ENCODE assay signal across 1 cellular context in genomic region chr3:125003369-125003853, GRCh38.
TF ChIP-seq lines count a peak whose summit lies in the region.

No MANE protein-coding gene starts in this region.

TF ChIP-seq in HepG2, 621 proteins besides CTCF, POLR2A, EP300 and RAD21 (continued from another document and continues in another):
- TF ChIP-seq HNF1B (CRISPR knock-in tag; IDR thresholded peaks at IDR 0.05) (no peak), GATAD1 (CRISPR knock-in tag; IDR thresholded peaks at IDR 0.05) (no peak), ZNF619 (CRISPR knock-in tag; IDR thresholded peaks at IDR 0.05) (peak; percentile 89), ZNF572 (CRISPR knock-in tag; IDR thresholded peaks at IDR 0.05) (no peak), ZNF614 (CRISPR knock-in tag; IDR thresholded peaks at IDR 0.05; ENCODE audit: borderline replicate concordance) (peak; percentile 72), ZSCAN20 (CRISPR knock-in tag; IDR thresholded peaks at IDR 0.05; ENCODE audit: borderline replicate concordance) (no peak), ZNF687 (CRISPR knock-in tag; IDR thresholded peaks at IDR 0.05) (peak; percentile 66), SETDB1 (CRISPR knock-in tag; IDR thresholded peaks at IDR 0.05; ENCODE audit: borderline replicate concordance) (no peak), ZSCAN29 (CRISPR knock-in tag; conservative IDR thresholded peaks at IDR 0.05) (0 out of 2 replicates have a peak, but pooled peaks have one; percentile 52), GMEB2 (CRISPR knock-in tag; IDR thresholded peaks at IDR 0.05; ENCODE audit: low read depth) (no peak), ZBTB34 (CRISPR knock-in tag; IDR thresholded peaks at IDR 0.05) (peak; percentile 93), EZH2 (conservative IDR thresholded peaks at IDR 0.05; ENCODE audit: low read depth, low read length) (no peak), ETS1 (CRISPR knock-in tag; IDR thresholded peaks at IDR 0.05) (no peak), ZEB1 (IDR thresholded peaks at IDR 0.05; ENCODE audit: insufficient replicate concordance, low read depth) (no peak), RFX5 (IDR thresholded peaks at IDR 0.05; ENCODE audit: low read depth, low read length) (peak; percentile 88), ZBTB37 (CRISPR knock-in tag; IDR thresholded peaks at IDR 0.05) (peak; percentile 87), ZBTB33 (CRISPR knock-in tag; IDR thresholded peaks at IDR 0.05) (0 out of 2 replicates have a peak, but pooled peaks have one; percentile 36), DNMT3B (CRISPR knock-in tag; conservative IDR thresholded peaks at IDR 0.05) (0 out of 2 replicates have a peak, but pooled peaks have one; percentile 46), ZHX2 (IDR thresholded peaks at IDR 0.05; ENCODE audit: low read depth) (no peak), ZHX2 (CRISPR knock-in tag; IDR thresholded peaks at IDR 0.05; ENCODE audit: borderline replicate concordance) (0 out of 2 replicates have a peak, but pooled peaks have one; percentile 36), ZNF503 (CRISPR knock-in tag; IDR thresholded peaks at IDR 0.05) (peak; percentile 89; the same call in 1 of the 2 replicates), ZBTB21 (CRISPR knock-in tag; IDR thresholded peaks at IDR 0.05) (peak; percentile 75), MED1 (CRISPR knock-in tag; IDR thresholded peaks at IDR 0.05) (peak; percentile 92), PHF21A (CRISPR knock-in tag; IDR thresholded peaks at IDR 0.05) (peak; percentile 97), FOXP4 (CRISPR knock-in tag; IDR thresholded peaks at IDR 0.05) (peak; percentile 95)
